8 cellular contexts compared by ENCODE assay signal in the genomic region with DNA sequence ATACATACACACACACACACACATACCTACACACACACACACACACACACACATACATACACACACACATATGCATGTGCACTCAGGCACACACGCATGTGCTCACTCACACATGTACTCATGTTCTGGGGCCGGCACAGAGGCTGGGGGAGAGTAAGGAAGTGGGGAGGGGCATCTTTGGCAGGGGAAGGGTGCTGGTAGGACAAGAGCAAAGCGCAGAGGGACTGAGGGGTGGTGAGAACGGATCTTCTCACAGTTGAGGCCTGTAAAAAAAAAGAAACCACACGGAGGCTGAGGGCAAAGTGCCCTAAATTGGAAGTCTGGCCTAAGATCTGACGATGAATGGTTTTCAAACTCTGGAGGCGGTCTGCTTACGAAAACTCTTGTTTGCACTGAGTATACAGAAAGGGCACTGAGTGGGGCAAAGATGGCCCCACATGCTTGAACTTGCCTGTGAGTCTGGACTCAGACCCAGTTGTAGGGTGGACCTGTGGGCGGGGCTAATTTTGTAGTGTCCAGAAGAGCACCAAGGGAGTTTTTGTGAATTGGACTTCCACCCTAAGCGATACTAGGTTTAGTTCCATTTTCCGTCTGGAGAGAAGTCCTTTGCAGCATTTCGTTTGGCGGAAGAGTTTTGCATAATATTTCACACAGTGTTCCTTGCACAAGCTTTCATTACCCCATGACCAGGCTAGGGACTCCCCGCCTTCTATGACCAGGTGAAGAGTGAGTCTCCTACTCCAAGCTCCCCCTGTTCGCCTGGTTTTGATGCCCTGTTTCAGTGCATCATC.
DNase-seq lines count a peak whose midpoint lies in the region; ATAC-seq and TF ChIP-seq lines count a peak whose summit lies in the region.

No MANE protein-coding gene starts in this region.

- H3K4me2 ChIP-seq in trophoblast cell (ENCODE audit: low read length) (no peak overlapping the region), Karpas-422 (ENCODE audit: low read depth, low read length, poor library complexity, severe bottlenecking) (no peak overlapping the region)

- intact Hi-C loops in A673 (cut with micrococcal nuclease; ENCODE audit: unreplicated experiment) = no loop called here

- H3K36me3 ChIP-seq in trophoblast cell (ENCODE audit: control insufficient read depth in 1 of 2, insufficient read depth in 2 of 2, low read length in 2 of 2) (no peaks in the 10 kb centered on the region), A673 (ENCODE audit: insufficient read depth, low read length, poor library complexity, severe bottlenecking) (no peaks in the 10 kb centered on the region), Karpas-422 (ENCODE audit: insufficient read depth, low read length) (no peaks in the 10 kb centered on the region)

- H4K91ac ChIP-seq in trophoblast cell (ENCODE audit: low read depth, low read length) = no peak overlapping the region

- DNase-seq in SKM-1 treated with dmso at 0.1 percent for 144 hours (lab: John Stamatoyannopoulos, UW; ENCODE audit: unreplicated experiment) (peak; percentile 99), trophoblast cell (peak; percentile 29 to 37), A673 (ENCODE audit: low spot score) (no peak), Karpas-422 (no peak), NCI-H1417 (lab: John Stamatoyannopoulos, UW) (no peak), GDM1 (lab: John Stamatoyannopoulos, UW) (no peak)

- H3K23ac ChIP-seq in trophoblast cell (ENCODE audit: low read length) = no peak overlapping the region

- no peaks in the 10 kb centered on the region for H3K9me2 ChIP-seq in Karpas-422 (replicated peaks; ENCODE audit: insufficient read depth, low read length)

- H3K9ac ChIP-seq in trophoblast cell (ENCODE audit: low read length) (no peak overlapping the region), Karpas-422 (ENCODE audit: low read length) (no peak overlapping the region)

- no peak for TF ChIP-seq CTCF in A673 (conservative IDR thresholded peaks at IDR 0.05; ENCODE audit: low read depth, low read length)

- H4K20me1 ChIP-seq in Karpas-422 (ENCODE audit: insufficient read depth, low read depth, low read length) = no peaks in the 10 kb centered on the region

- BruUV-seq in A673 (replicated peaks; lab: Mats Ljungman, UMichigan) = no TSS peak

- WGBS in trophoblast cell (ENCODE audit: extremely low coverage, insufficient coverage, insufficient read length) = no CpG with 5 or more reads among the region's 15 CpGs

- no peak overlapping the region for H2AK5ac ChIP-seq in trophoblast cell (ENCODE audit: low read length)

- H4K12ac ChIP-seq in trophoblast cell (ENCODE audit: low read depth, low read length) = no peak overlapping the region

- H3K18ac ChIP-seq in trophoblast cell (ENCODE audit: low read length) = no peak overlapping the region

- no peak overlapping the region for H2BK5ac ChIP-seq in trophoblast cell (ENCODE audit: low read depth, low read length, poor library complexity)

- H3K27ac ChIP-seq in trophoblast cell (ENCODE audit: low read depth, low read length) = no peak overlapping the region
- H3K27ac ChIP-seq in A673 (ENCODE audit: low read depth, low read length, poor library complexity, severe bottlenecking) = no peak overlapping the region
- no peak overlapping the region for H3K27ac ChIP-seq in Karpas-422 (ENCODE audit: low read length)

- H3K14ac ChIP-seq in trophoblast cell (ENCODE audit: low read length) = no peak overlapping the region

- H3K9me3 ChIP-seq in trophoblast cell (ENCODE audit: insufficient read depth, low read depth, low read length) (peaks cover 3% of the 10 kb centered on the region), A673 (ENCODE audit: low read depth, low read length, poor library complexity, severe bottlenecking) (no peaks in the 10 kb centered on the region), Karpas-422 (ENCODE audit: low read length) (no peaks in the 10 kb centered on the region)

- CTCF ChIA-PET in A673 (lab: Charles Lee) = no interaction called here

- no peaks in the 10 kb centered on the region for H3K79me1 ChIP-seq in trophoblast cell (ENCODE audit: low read length)

- peaks cover 0 to 3% of the 10 kb centered on the region in 2 experiments for H3K4me1 ChIP-seq in trophoblast cell (ENCODE audit: control insufficient read depth in 1 of 2, insufficient read depth in 2 of 2, low read length in 2 of 2)
- H3K4me1 ChIP-seq in A673 (ENCODE audit: insufficient read depth, low read length, poor library complexity, severe bottlenecking) = no peaks in the 10 kb centered on the region
- no peaks in the 10 kb centered on the region for H3K4me1 ChIP-seq in Karpas-422 (ENCODE audit: low read length)

- H3K79me2 ChIP-seq in trophoblast cell (ENCODE audit: control insufficient read depth, insufficient read depth, low read length, poor library complexity) (no peaks in the 10 kb centered on the region), Karpas-422 (ENCODE audit: low read length) (no peaks in the 10 kb centered on the region)

- ATAC-seq in GM19023 (IDR thresholded peaks at IDR 0.05; ENCODE audit: unreplicated experiment) (peak; percentile 75), HG02763 (IDR thresholded peaks at IDR 0.05; ENCODE audit: unreplicated experiment) (peak; percentile 71)

- H2BK12ac ChIP-seq in trophoblast cell (ENCODE audit: low read length) = no peak overlapping the region

- no peaks in the 10 kb centered on the region for H3K27me3 ChIP-seq in trophoblast cell (ENCODE audit: insufficient read depth, low read length)
- H3K27me3 ChIP-seq in A673 (replicated peaks; ENCODE audit: insufficient read depth, low read depth, low read length, poor library complexity) = no peaks in the 10 kb centered on the region
- no peaks in the 10 kb centered on the region for H3K27me3 ChIP-seq in Karpas-422 (ENCODE audit: low read length)

- no peak overlapping the region for H4K8ac ChIP-seq in trophoblast cell (ENCODE audit: low read depth, low read length)

- H3K4me3 ChIP-seq in trophoblast cell (ENCODE audit: low read depth, low read length) (no peak overlapping the region), A673 (ENCODE audit: low read depth, low read length, poor library complexity, severe bottlenecking) (no peak overlapping the region), Karpas-422 (ENCODE audit: low read length) (no peak overlapping the region)

- H3K4ac ChIP-seq in trophoblast cell (ENCODE audit: low read depth, low read length) = no peak overlapping the region

- no peak overlapping the region for H2AFZ ChIP-seq in trophoblast cell (ENCODE audit: insufficient read depth, low read length, poor library complexity)
- H2AFZ ChIP-seq in Karpas-422 (ENCODE audit: low read length) = no peak overlapping the region

- POLR2A ChIA-PET in A673 (lab: Charles Lee; ENCODE audit: low non-redundant PET) = no interaction called here

- H2BK120ac ChIP-seq in trophoblast cell (ENCODE audit: insufficient read depth, low read length, poor library complexity) = no peak overlapping the region

Comparison
In these comparisons a context has a peak if more than half of its experiments do, and no peak if none do; other contexts are left out.
1. DNase-seq: peak in SKM-1 treated with dmso at 0.1 percent for 144 hours (single experiment) and trophoblast cell (2 of 2); none in A673 (single experiment), Karpas-422 (single experiment), NCI-H1417 (0 of 3) and GDM1 (single experiment).